ENCODE assay signal across 11 cellular contexts in the genomic region with DNA sequence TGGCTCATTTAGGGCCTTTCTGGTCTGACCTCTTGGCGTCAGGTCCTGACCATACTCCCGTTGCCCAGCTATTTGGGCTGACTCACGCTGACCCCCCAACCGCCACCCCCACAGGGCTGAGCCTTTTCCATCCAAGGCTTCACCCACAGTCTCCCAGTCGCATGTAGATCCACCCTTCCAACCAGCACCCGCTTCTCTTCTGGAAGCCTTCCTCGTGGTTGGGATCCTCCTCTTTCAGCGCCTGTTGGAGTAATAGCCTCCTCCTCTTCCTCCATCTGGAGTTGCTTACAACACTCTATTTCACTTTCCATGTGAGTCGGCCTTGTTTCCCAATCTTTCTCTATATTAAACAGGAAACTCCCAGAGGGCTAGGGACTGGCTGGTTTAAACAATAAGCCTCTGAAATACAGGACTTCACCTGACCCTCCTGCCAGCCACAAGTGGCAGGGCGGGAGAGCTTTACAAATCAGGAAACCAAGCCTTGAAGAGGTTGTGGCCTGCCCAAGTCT. TPM values are rescaled to one million over a fixed set of nuclear protein-coding genes. Genes with fewer than 3 reads are reported as not detected.
A peak's percentile ranks its signal among the peaks of the same experiment; 100 is the strongest.
DNase-seq lines count a peak whose midpoint lies in the region; ATAC-seq and TF ChIP-seq lines count a peak whose summit lies in the region.
"Had no signal": no experiment of that assay in that cellular context is flagged by ENCODE, and none has a peak within 500 bp of the region (broad histone marks: within the 10 kb centered on the region; RNA-seq: fewer than 3 reads in every experiment).

No MANE protein-coding gene starts in this region.

- DNase-seq in COLO829 (ENCODE audit: low spot score), result peak; percentile 56
- no peak for DNase-seq in RWPE2 (ENCODE audit: low spot score)
- peak; percentile 89 for DNase-seq in fibroblast of pulmonary artery (ENCODE audit: low read depth)
- DNase-seq in psoas muscle, result no peak
- no peak for DNase-seq in effector CD8-positive, alpha-beta T cell (lab: John Stamatoyannopoulos, UW)
- no peak for DNase-seq in DMS 273 treated with DMSO at 0.1 percent for 48 hours (lab: John Stamatoyannopoulos, UW)
- no peak for DNase-seq in DMS153 treated with DMSO at 0.1 percent for 48 hours (lab: John Stamatoyannopoulos, UW; ENCODE audit: unreplicated experiment)
- DNase-seq: kidney; stimulated activated CD4-positive, alpha-beta T cell treated with anti-CD3 and anti-CD28 coated beads, Interleukin-15, amount 100 ng/mL, for 24 hours had no signal

- H3K27ac ChIP-seq in RWPE2 (ENCODE audit: poor library complexity, severe bottlenecking), result no peak overlapping the region
- H3K27ac ChIP-seq in psoas muscle, result peak overlapping the region; percentile 53

- 76 to 84% (median 76%) methylated on average over 10 of the region's 10 CpGs for WGBS in psoas muscle, 3 donors

- H3K4me1 ChIP-seq in RWPE2 (ENCODE audit: insufficient read depth, poor library complexity, severe bottlenecking), result peaks cover 13% of the 10 kb centered on the region
- peaks cover 32% of the 10 kb centered on the region for H3K4me1 ChIP-seq in psoas muscle

- H3K9me3 ChIP-seq in RWPE2 (ENCODE audit: severe bottlenecking), result no peaks in the 10 kb centered on the region
- H3K9me3 ChIP-seq in psoas muscle, result no peaks in the 10 kb centered on the region

- no peaks in the 10 kb centered on the region for H3K27me3 ChIP-seq in RWPE2 (ENCODE audit: insufficient read depth, poor library complexity, severe bottlenecking)
- no peaks in the 10 kb centered on the region for H3K27me3 ChIP-seq in psoas muscle (ENCODE audit: insufficient read depth in 3 of 3, low read length in 2 of 3)

- ATAC-seq in RWPE2 (ENCODE audit: low read depth) (peak; percentile 4; the same call in 1 of the 3 replicates), psoas muscle (no peak), GM21825 (IDR thresholded peaks at IDR 0.05; ENCODE audit: unreplicated experiment) (no peak)

- H3K36me3 ChIP-seq in RWPE2 (ENCODE audit: low read depth) (peaks cover 18% of the 10 kb centered on the region), psoas muscle (ENCODE audit: insufficient read depth in 1 of 2, low read depth in 1 of 2) (peaks cover 0 to 19% of the 10 kb centered on the region in 2 donors)

- no peak overlapping the region for H3K4me3 ChIP-seq in RWPE2 (ENCODE audit: severe bottlenecking)
- no peak overlapping the region for H3K4me3 ChIP-seq in fibroblast of pulmonary artery (replicated peaks; ENCODE audit: low read depth, low read length)
- no peak overlapping the region for H3K4me3 ChIP-seq in psoas muscle

- TF ChIP-seq CTCF in RWPE2 (IDR thresholded peaks at IDR 0.05; ENCODE audit: poor library complexity, severe bottlenecking), result no peak
- no peak for TF ChIP-seq CTCF in fibroblast of pulmonary artery (IDR thresholded peaks at IDR 0.05; ENCODE audit: low read length, missing control alignments)
- no peak for TF ChIP-seq CTCF in psoas muscle (IDR thresholded peaks at IDR 0.05)

- intact Hi-C loops in psoas muscle (cut with DNase I), result loop anchor here in 1 of 2 donors (5.0 kb wide), 1 partner anchor 39 kb away; no protein-coding TSS in a partner anchor

RNA-seq across cellular contexts. Expression of gene ALAS1, which starts 2.1 kb away (rescaled TPM):
- total RNA-seq in psoas muscle, result 10 to 100 TPM; 50.1 to 89.4 (median 68.1) TPM
- polyA plus RNA-seq in psoas muscle, result 100 to 1,000 TPM in 2 of 3 donors, 10 to 100 TPM in 1; 75.2 to 138 (median 121) TPM

RNA-seq across cellular contexts. Expression of gene TLR9, which starts 29.6 kb away (rescaled TPM):
- total RNA-seq in psoas muscle, result under 1 TPM in 3 of 4 donors, not detected in 1; 0.34 to 0.55 (median 0.41) TPM
- under 1 TPM; 0.04 to 0.14 (median 0.08) TPM for polyA plus RNA-seq in psoas muscle
- total RNA-seq: NCI-H460 had no signal

RNA-seq across cellular contexts. Expression of gene POC1A, which starts 41.7 kb away (rescaled TPM):
- 1 to 10 TPM; 1.1 to 3.2 (median 1.6) TPM for total RNA-seq in psoas muscle
- polyA plus RNA-seq in psoas muscle, result 1 to 10 TPM in 2 of 3 donors, under 1 TPM in 1; 0.87 to 2.9 (median 2.1) TPM

RNA-seq across cellular contexts. Expression of gene TWF2, which starts 43.1 kb away (rescaled TPM):
- total RNA-seq in psoas muscle, result 100 to 1,000 TPM in 3 of 4 donors, 10 to 100 TPM in 1; 74.9 to 224 (median 138) TPM
- 100 to 1,000 TPM in 1 of 3 donors, 10 to 100 TPM in 2; 19.6 to 160 (median 74.6) TPM for polyA plus RNA-seq in psoas muscle

RNA-seq across cellular contexts. Expression of gene PPM1M, which starts 49.7 kb away (rescaled TPM):
- total RNA-seq in psoas muscle, result 1 to 10 TPM; 2.1 to 7.5 (median 3.9) TPM
- polyA plus RNA-seq in psoas muscle, result 1 to 10 TPM; 2.5 to 3.3 (median 2.6) TPM

Comparison
In these comparisons a context has a peak if more than half of its experiments do, and no peak if none do; other contexts are left out.
1. DNase-seq: peak in COLO829 (single experiment) and fibroblast of pulmonary artery (single experiment); none in RWPE2 (single experiment), psoas muscle (0 of 2), effector CD8-positive, alpha-beta T cell (single experiment), DMS 273 treated with DMSO at 0.1 percent for 48 hours (single experiment) and DMS153 treated with DMSO at 0.1 percent for 48 hours (single experiment).